6 cellular contexts compared by ENCODE assay signal in the genomic region with DNA sequence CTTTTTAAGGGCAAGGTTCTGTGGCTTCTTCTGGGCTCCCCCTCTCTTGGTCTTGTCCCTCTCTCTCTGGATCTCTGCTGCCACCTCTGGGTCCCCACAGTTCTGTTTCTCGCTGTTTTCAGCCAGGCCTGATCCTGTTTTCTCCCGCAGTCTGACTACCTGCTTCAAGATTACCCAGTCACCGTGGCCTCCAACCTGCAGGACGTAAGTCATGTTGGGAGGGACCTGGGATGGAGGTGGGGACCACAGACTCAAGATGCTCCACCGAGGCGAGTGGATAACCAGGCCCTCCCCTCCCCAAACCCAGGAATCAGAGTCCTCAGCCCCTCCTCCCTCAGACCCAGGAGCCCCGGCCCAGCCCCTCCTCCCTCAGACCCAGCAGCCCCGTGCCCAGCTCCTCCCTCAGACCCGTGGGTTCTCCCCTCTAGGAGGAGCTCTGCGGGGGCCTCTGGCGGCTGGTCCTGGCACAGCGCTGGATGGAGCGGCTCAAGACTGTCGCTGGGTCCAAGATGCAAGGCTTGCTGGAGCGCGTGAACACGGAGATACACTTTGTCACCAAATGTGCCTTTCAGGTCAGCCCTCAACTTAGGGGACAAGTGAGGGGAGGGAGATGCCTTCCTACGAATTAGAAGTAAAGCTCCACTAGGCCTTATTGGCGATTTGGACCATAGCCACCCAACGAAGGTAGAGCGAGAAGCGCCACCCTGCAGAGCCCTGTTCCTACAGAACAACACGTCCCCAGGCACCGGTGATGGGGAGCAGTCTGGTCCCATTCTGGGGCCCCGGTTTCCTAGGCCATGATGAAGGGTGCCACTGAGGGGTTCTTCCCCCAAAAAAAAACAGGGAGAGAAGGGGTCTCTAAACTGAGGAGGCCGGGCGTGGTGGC. TPM values are rescaled to one million over a fixed set of nuclear protein-coding genes. Genes with fewer than 3 reads are reported as not detected.
DNase-seq lines count a peak whose midpoint lies in the region; ATAC-seq and TF ChIP-seq lines count a peak whose summit lies in the region.

No MANE protein-coding gene starts in this region.

- TF ChIP-seq CTCF in HL-60 (IDR thresholded peaks at IDR 0.05; ENCODE audit: insufficient read depth, low read length) (peak; percentile 57), foreskin fibroblast (IDR thresholded peaks at IDR 0.05; ENCODE audit: low read depth, low read length) (peak; percentile 60), suprapubic skin (IDR thresholded peaks at IDR 0.05) (peak; percentile 13 to 46)

- H3K27ac ChIP-seq in HL-60 (replicated peaks) (no peak overlapping the region), suprapubic skin (peak overlapping the region; percentile 25)

- no peak for ATAC-seq in HG02885 (IDR thresholded peaks at IDR 0.05; ENCODE audit: poor library complexity, unreplicated experiment)

- H3K27me3 ChIP-seq in HL-60 (ENCODE audit: insufficient read depth, poor library complexity, severe bottlenecking) (no peaks in the 10 kb centered on the region), suprapubic skin (no peaks in the 10 kb centered on the region)

- TF ChIP-seq POLR2A in suprapubic skin (IDR thresholded peaks at IDR 0.05), result no peak

- DNase-seq in HL-60 (ENCODE audit: low read depth in 1 of 2, low spot score in 1 of 2) (peak in 1 of 2 experiments; percentile 60), foreskin fibroblast (peak in 1 of 2 donors; percentile 57), suprapubic skin (ENCODE audit: low spot score in 2 of 2) (peak in 1 of 2 donors; percentile 81), dedifferentiated amniotic fluid mesenchymal stem cell (ENCODE audit: extremely low spot score) (no peak)
- DNase-seq in activated CD4-positive, alpha-beta T cell treated with anti-CD3 and anti-CD28 coated beads for 1 hour, result peak; percentile 52

- no peaks in the 10 kb centered on the region for H3K9me3 ChIP-seq in suprapubic skin

- no peak overlapping the region for H3K4me3 ChIP-seq in HL-60 (replicated peaks; ENCODE audit: insufficient read depth, low read length)
- H3K4me3 ChIP-seq in foreskin fibroblast (ENCODE audit: low read depth in 1 of 2, low read length in 2 of 2), result no peak overlapping the region
- peak overlapping the region; percentile 63 for H3K4me3 ChIP-seq in suprapubic skin

- TF ChIP-seq EP300 in suprapubic skin (IDR thresholded peaks at IDR 0.05), result no peak

- H3K36me3 ChIP-seq in suprapubic skin, result peaks cover 5% of the 10 kb centered on the region

- H3K4me1 ChIP-seq in suprapubic skin, result peaks cover 26% of the 10 kb centered on the region

- WGBS in suprapubic skin, result 72% methylated on average over 17 of the region's 27 CpGs

RNA-seq across cellular contexts. Expression of a gene that starts 2.2 kb away (rescaled TPM):
- total RNA-seq in suprapubic skin, result 1 to 10 TPM; 1.2 to 4.9 (median 4.4) TPM

RNA-seq across cellular contexts. Expression of a gene that starts 11.2 kb away (rescaled TPM):
- 1,000 to 10,000 TPM; 2,613 to 5,154 (median 4,451) TPM for total RNA-seq in suprapubic skin

RNA-seq across cellular contexts. Expression of a gene that starts 20.0 kb away (rescaled TPM):
- total RNA-seq in suprapubic skin, result 1,000 to 10,000 TPM; 3,049 to 5,024 (median 4,623) TPM

RNA-seq across cellular contexts. Expression of a gene that starts 23.2 kb away (rescaled TPM):
- total RNA-seq in suprapubic skin, result 10 to 100 TPM; 21.7 to 47.7 (median 35.9) TPM

RNA-seq across cellular contexts. Expression of a gene that starts 24.6 kb away (rescaled TPM):
- total RNA-seq in suprapubic skin, result 100 to 1,000 TPM in 2 of 4 donors, 10 to 100 TPM in 2; 82.0 to 124 (median 104) TPM
